ENCODE assay signal across 16 cellular contexts in genomic region chr10:113857210-113857609, GRCh38. TPM values are rescaled to one million over a fixed set of nuclear protein-coding genes. Genes with fewer than 3 reads are reported as not detected.
DNase-seq lines count a peak whose midpoint lies in the region; FAIRE-seq and TF ChIP-seq lines count a peak whose summit lies in the region.
"Had no signal": no experiment of that assay in that cellular context is flagged by ENCODE, and none has a peak within 500 bp of the region (broad histone marks: within the 10 kb centered on the region; RNA-seq: fewer than 3 reads in every experiment).

No MANE protein-coding gene starts in this region.

- CTCF ChIA-PET in activated CD4-positive, alpha-beta T cell treated with anti-CD3 and anti-CD28 coated beads, Interleukin-2, amount 10 ng/mL, durations not matched to agents 7 days and 5 days (lab: Charles Lee) = interaction anchor here (0.6 kb wide), 1 partner anchor 97 kb away, joined by 3 read pairs; no protein-coding TSS in a partner anchor

- H3K9me3 ChIP-seq in BLaER1 treated with 17β-estradiol and CSF1 and Interleukin-3, amounts not matched to agents 10 nM and 100 nM (replicated peaks in 1 of 11) = peaks cover 6 to 17% (median 11%) of the 10 kb centered on the region in 11 experiments; a peak in 21 of 22 replicates
- no peaks in the 10 kb centered on the region for H3K9me3 ChIP-seq in adipocyte (ENCODE audit: control insufficient read depth, low read length)
- H3K9me3 ChIP-seq in neural cell (ENCODE audit: low read length) = no peaks in the 10 kb centered on the region
- no peaks in the 10 kb centered on the region for H3K9me3 ChIP-seq in suprapubic skin
- H3K9me3 ChIP-seq: BE2C had no signal

- no peak for TF ChIP-seq CTCF in neural cell (IDR thresholded peaks at IDR 0.05; ENCODE audit: poor library complexity, severe bottlenecking)
- no peak for TF ChIP-seq CTCF in suprapubic skin (IDR thresholded peaks at IDR 0.05)

- H3K9me2 ChIP-seq in neural cell (ENCODE audit: insufficient read depth, low read length) = no peaks in the 10 kb centered on the region

- peak; percentile 54 for FAIRE-seq in GM19239 (lab: Jason Lieb, UNC)

- H3K4me3 Mint-ChIP-seq in activated CD4-positive, alpha-beta T cell treated with anti-CD3 and anti-CD28 coated beads, Interleukin-2, amount 10 ng/mL, durations not matched to agents 7 days and 5 days = no peak overlapping the region
- H3K4me3 Mint-ChIP-seq: dendritic cell treated with granulocyte-macrophage colony-stimulating factor and Interleukin-4, amounts not matched to agents 40 ng/mL and 50 ng/mL, for 4 days had no signal

- H3K36me3 ChIP-seq in BLaER1 treated with 17β-estradiol and CSF1 and Interleukin-3, amounts not matched to agents 10 nM and 100 nM = peaks cover 24 to 43% (median 39%) of the 10 kb centered on the region in 11 experiments
- peaks cover 26% of the 10 kb centered on the region for H3K36me3 ChIP-seq in adipocyte (ENCODE audit: control insufficient read depth, insufficient read depth, low read length, severe bottlenecking)
- H3K36me3 ChIP-seq in neural cell (ENCODE audit: insufficient read depth, low read length) = peaks cover 23% of the 10 kb centered on the region
- peaks cover 30% of the 10 kb centered on the region for H3K36me3 ChIP-seq in suprapubic skin

- H4K20me1 ChIP-seq in BLaER1 treated with 17β-estradiol and CSF1 and Interleukin-3, amounts not matched to agents 10 nM and 100 nM = peaks cover 0 to 24% (median 0%) of the 10 kb centered on the region in 11 experiments; a peak in 4 of 22 replicates
- no peaks in the 10 kb centered on the region for H4K20me1 ChIP-seq in neural cell (ENCODE audit: insufficient read depth)

- peak overlapping the region in 2 of 10 experiments; percentile 76 to 78; a peak in 3 of 20 replicates for H3K4me3 ChIP-seq in BLaER1 treated with 17β-estradiol and CSF1 and Interleukin-3, amounts not matched to agents 10 nM and 100 nM
- H3K4me3 ChIP-seq in adipocyte (ENCODE audit: low read length) (no peak overlapping the region), neural cell (ENCODE audit: low read length) (peak overlapping the region; percentile 88), suprapubic skin (no peak overlapping the region)

- H3K9me3 Mint-ChIP-seq in activated CD4-positive, alpha-beta T cell treated with anti-CD3 and anti-CD28 coated beads, Interleukin-2, amount 10 ng/mL, durations not matched to agents 7 days and 5 days = peaks cover 10% of the 10 kb centered on the region
- H3K9me3 Mint-ChIP-seq: WTC11 had no signal

- POLR2A ChIA-PET in activated CD4-positive, alpha-beta T cell treated with anti-CD3 and anti-CD28 coated beads, Interleukin-2, amount 10 ng/mL, durations not matched to agents 7 days and 5 days (lab: Charles Lee) = interaction anchor here (0.6 kb wide), 1 partner anchor 16 kb away, joined by 3 read pairs; no protein-coding TSS in a partner anchor

- no peak overlapping the region for H3K27ac ChIP-seq in BLaER1 treated with 17β-estradiol and CSF1 and Interleukin-3, amounts not matched to agents 10 nM and 100 nM
- H3K27ac ChIP-seq in neural cell (ENCODE audit: low read length) (no peak overlapping the region), suprapubic skin (no peak overlapping the region)

- no peak for TF ChIP-seq RAD21 in neural cell (conservative IDR thresholded peaks at IDR 0.05)

- DNase-seq in GM19239 (ENCODE audit: insufficient read length, low spot score) (no peak), adipocyte (ENCODE audit: low read depth) (no peak), suprapubic skin (ENCODE audit: low spot score in 2 of 2) (no peak), ecto neural progenitor cell (ENCODE audit: low spot score) (no peak), NK-92 (lab: John Stamatoyannopoulos, UW; ENCODE audit: unreplicated experiment) (no peak)
- no peak for DNase-seq in activated CD4-positive, alpha-beta T cell treated with anti-CD3 and anti-CD28 coated beads, Interleukin-2, amount 10 ng/mL, durations not matched to agents 7 days and 5 days
- DNase-seq: activated CD8-positive, alpha-beta memory T cell treated with anti-CD3 and anti-CD28 coated beads, Interleukin-2, amount 10 ng/mL, durations not matched to agents 7 days and 5 days; BE2C; left colon; NCI-H1694; OCI-M1 had no signal

- peaks cover 18 to 69% (median 33%) of the 10 kb centered on the region in 10 experiments for H3K4me1 ChIP-seq in BLaER1 treated with 17β-estradiol and CSF1 and Interleukin-3, amounts not matched to agents 10 nM and 100 nM
- H3K4me1 ChIP-seq in adipocyte (ENCODE audit: control insufficient read depth, insufficient read depth, low read length) (peaks cover 32% of the 10 kb centered on the region), suprapubic skin (peaks cover 34% of the 10 kb centered on the region)
- H3K4me1 ChIP-seq: BE2C had no signal

- H3K27ac Mint-ChIP-seq in activated CD4-positive, alpha-beta T cell treated with anti-CD3 and anti-CD28 coated beads, Interleukin-2, amount 10 ng/mL, durations not matched to agents 7 days and 5 days = no peak overlapping the region
- H3K27ac Mint-ChIP-seq: activated CD8-positive, alpha-beta memory T cell treated with anti-CD3 and anti-CD28 coated beads, Interleukin-2, amount 10 ng/mL, durations not matched to agents 7 days and 5 days; dendritic cell treated with granulocyte-macrophage colony-stimulating factor and Interleukin-4, amounts not matched to agents 40 ng/mL and 50 ng/mL, for 4 days; progenitor cell of endocrine pancreas; WTC11 had no signal

- H3K36me3 Mint-ChIP-seq in activated CD4-positive, alpha-beta T cell treated with anti-CD3 and anti-CD28 coated beads, Interleukin-2, amount 10 ng/mL, durations not matched to agents 7 days and 5 days (ENCODE audit: low read depth) = peaks cover 42% of the 10 kb centered on the region

- no peaks in the 10 kb centered on the region for H3K27me3 ChIP-seq in BLaER1 treated with 17β-estradiol and CSF1 and Interleukin-3, amounts not matched to agents 10 nM and 100 nM
- H3K27me3 ChIP-seq in adipocyte (replicated peaks; ENCODE audit: control insufficient read depth, insufficient read depth, low read length) (no peaks in the 10 kb centered on the region), neural cell (ENCODE audit: insufficient read depth, low read depth, low read length) (no peaks in the 10 kb centered on the region), suprapubic skin (no peaks in the 10 kb centered on the region)
- H3K27me3 ChIP-seq: BE2C had no signal

- no peaks in the 10 kb centered on the region for H3K27me3 Mint-ChIP-seq in activated CD4-positive, alpha-beta T cell treated with anti-CD3 and anti-CD28 coated beads, Interleukin-2, amount 10 ng/mL, durations not matched to agents 7 days and 5 days
- H3K27me3 Mint-ChIP-seq: activated CD8-positive, alpha-beta memory T cell treated with anti-CD3 and anti-CD28 coated beads, Interleukin-2, amount 10 ng/mL, durations not matched to agents 7 days and 5 days; dendritic cell treated with granulocyte-macrophage colony-stimulating factor and Interleukin-4, amounts not matched to agents 40 ng/mL and 50 ng/mL, for 4 days; progenitor cell of endocrine pancreas had no signal

- H3K4me2 ChIP-seq in BLaER1 treated with 17β-estradiol and CSF1 and Interleukin-3, amounts not matched to agents 10 nM and 100 nM = peak overlapping the region in 9 of 11 experiments; percentile 8 to 97 (median 95); a peak in 15 of 22 replicates
- H3K4me2 ChIP-seq in neural cell (ENCODE audit: low read length) = peak overlapping the region; percentile 77

- no peak for TF ChIP-seq POLR2A in suprapubic skin (IDR thresholded peaks at IDR 0.05)

- no peaks in the 10 kb centered on the region for H3F3A ChIP-seq in neural cell (ENCODE audit: insufficient read depth, low read length, poor library complexity, severe bottlenecking)

- H2AFZ ChIP-seq in neural cell (ENCODE audit: low read depth, low read length) = no peak overlapping the region

- H3K4me1 Mint-ChIP-seq in activated CD4-positive, alpha-beta T cell treated with anti-CD3 and anti-CD28 coated beads, Interleukin-2, amount 10 ng/mL, durations not matched to agents 7 days and 5 days = peaks cover 50% of the 10 kb centered on the region

- TF ChIP-seq EP300 in neural cell (conservative IDR thresholded peaks at IDR 0.05; ENCODE audit: poor library complexity, severe bottlenecking) (no peak), suprapubic skin (IDR thresholded peaks at IDR 0.05) (no peak)

- peak overlapping the region in 1 of 11 experiments; percentile 98; a peak in 4 of 22 replicates for H3K9ac ChIP-seq in BLaER1 treated with 17β-estradiol and CSF1 and Interleukin-3, amounts not matched to agents 10 nM and 100 nM
- peak overlapping the region; percentile 98 for H3K9ac ChIP-seq in adipocyte (ENCODE audit: low read length)
- no peak overlapping the region for H3K9ac ChIP-seq in neural cell (ENCODE audit: low read length)

- H3K79me2 ChIP-seq in neural cell (replicated peaks; ENCODE audit: insufficient read depth, low read length) = peaks cover 57% of the 10 kb centered on the region

TF ChIP-seq in neural cell, 6 proteins besides CTCF, POLR2A, EP300 and RAD21:
- no peak for TF ChIP-seq EZH2 (IDR thresholded peaks at IDR 0.05; ENCODE audit: borderline replicate concordance, insufficient read depth, low read length, poor library complexity, severe bottlenecking)

RNA-seq across cellular contexts. Expression of gene NHLRC2, which starts 2.7 kb away (rescaled TPM):
- 11.8 and 13.0 TPM in 2 replicates for polyA plus RNA-seq in neural cell
- polyA minus RNA-seq in neural cell = 36.0 and 45.7 TPM in 2 replicates
- total RNA-seq in suprapubic skin = 10 to 100 TPM; 35.3 to 49.6 (median 42.3) TPM
- 10 to 100 TPM; 21.4 to 23.7 TPM for total RNA-seq in activated CD4-positive, alpha-beta T cell treated with anti-CD3 and anti-CD28 coated beads, Interleukin-2, amount 10 ng/mL, durations not matched to agents 7 days and 5 days

RNA-seq across cellular contexts. Expression of gene DCLRE1A, which starts 3.3 kb away (rescaled TPM):
- polyA plus RNA-seq in neural cell = 11.6 and 12.8 TPM in 2 replicates
- polyA minus RNA-seq in neural cell = 20.7 and 21.3 TPM in 2 replicates
- total RNA-seq in suprapubic skin = 1 to 10 TPM; 3.6 to 5.2 (median 4.2) TPM
- 10 to 100 TPM; 12.7 to 13.9 TPM for total RNA-seq in activated CD4-positive, alpha-beta T cell treated with anti-CD3 and anti-CD28 coated beads, Interleukin-2, amount 10 ng/mL, durations not matched to agents 7 days and 5 days
